In genomic region chr5:162429161-162429560, GRCh38 we compare ENCODE assay signal across 3 cellular contexts.
"Had no signal": no experiment of that assay in that cellular context is flagged by ENCODE, and none has a peak within 500 bp of the region (broad histone marks: within the 10 kb centered on the region; RNA-seq: fewer than 3 reads in every experiment).

No MANE protein-coding gene starts in this region.

- ATAC-seq: GM12878 had no signal

- H3K4me3 ChIP-seq: GM12878 had no signal

- DNase-seq: GDM1, GF-D8 had no signal
